ENCODE assay signal across 24 cellular contexts in the genomic region with DNA sequence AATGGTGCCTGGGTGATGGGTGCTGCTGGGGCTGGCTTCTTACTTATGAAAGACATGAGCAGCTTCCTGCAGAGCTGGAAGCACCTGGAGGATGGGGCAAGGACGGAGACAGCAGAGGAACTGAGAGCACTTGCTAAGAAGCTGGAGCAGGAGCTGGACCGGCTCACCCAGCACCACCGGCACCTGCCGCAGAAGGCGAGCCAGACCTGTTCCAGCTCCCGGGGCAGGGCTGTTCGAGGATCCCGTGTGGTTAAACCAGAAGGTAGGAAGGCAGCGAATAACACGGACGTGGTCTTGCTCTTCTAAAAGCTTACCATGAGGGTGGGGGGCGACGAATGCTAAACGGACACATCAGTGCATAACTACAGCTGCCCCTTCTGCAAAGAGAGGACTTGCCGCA. TPM values are rescaled to one million over a fixed set of nuclear protein-coding genes. Genes with fewer than 3 reads are reported as not detected.
DNase-seq lines count a peak whose midpoint lies in the region; ATAC-seq, FAIRE-seq and TF ChIP-seq lines count a peak whose summit lies in the region.
"Had no signal": no experiment of that assay in that cellular context is flagged by ENCODE, and none has a peak within 500 bp of the region (broad histone marks: within the 10 kb centered on the region; RNA-seq: fewer than 3 reads in every experiment).

No MANE protein-coding gene starts in this region.

- H2BK120ac ChIP-seq in neuronal stem cell (ENCODE audit: low read depth, low read length): no peak overlapping the region

- H3K4me3 ChIP-seq in OCI-LY1 (ENCODE audit: low read depth, low read length, poor library complexity, severe bottlenecking) (no peak overlapping the region), K562 (no peak overlapping the region), neuronal stem cell (ENCODE audit: low read length in 2 of 2) (no peak overlapping the region), stomach (no peak overlapping the region)
- H3K4me3 ChIP-seq: GM12878, MG63 had no signal

- no peak overlapping the region for H4K8ac ChIP-seq in neuronal stem cell (ENCODE audit: low read depth, low read length)

- H4K20me1 ChIP-seq in OCI-LY1 (ENCODE audit: insufficient read depth, low read length): no peaks in the 10 kb centered on the region
- no peaks in the 10 kb centered on the region for H4K20me1 ChIP-seq in K562 (replicated peaks; ENCODE audit: control insufficient read depth, insufficient read depth, low read length)

- in situ Hi-C loops in K562 (cut with MboI): no loop called here

- H3K9me3 ChIP-seq in OCI-LY1 (ENCODE audit: low read length) (no peaks in the 10 kb centered on the region), K562 (replicated peaks; ENCODE audit: control insufficient read depth, insufficient read depth, low read depth, low read length) (no peaks in the 10 kb centered on the region), neuronal stem cell (replicated peaks in 1 of 2; ENCODE audit: control insufficient read depth in 2 of 2, insufficient read depth in 1 of 2, low read depth in 1 of 2, low read length in 2 of 2) (no peaks in the 10 kb centered on the region), stomach (no peaks in the 10 kb centered on the region)
- H3K9me3 ChIP-seq: MG63, SJCRH30 had no signal

- no peak overlapping the region for H3K4ac ChIP-seq in neuronal stem cell (ENCODE audit: low read length)

- no peak overlapping the region for H4K91ac ChIP-seq in neuronal stem cell (ENCODE audit: low read depth, low read length, poor library complexity)

- H2BK15ac ChIP-seq in neuronal stem cell (ENCODE audit: low read length): no peak overlapping the region

- FAIRE-seq in K562 (lab: Jason Lieb, UNC): no peak
- no peak for FAIRE-seq in RCC 7860 (lab: Jason Lieb, UNC)
- FAIRE-seq: GM12878, H54, HTR-8/SVneo had no signal

- no peak overlapping the region for H2BK12ac ChIP-seq in neuronal stem cell (ENCODE audit: low read length)

- TF ChIP-seq EP300 in K562 (IDR thresholded peaks at IDR 0.05; ENCODE audit: low read length) (no peak), stomach (IDR thresholded peaks at IDR 0.05) (no peak)

- no peak for TF ChIP-seq RAD21 in K562 (CRISPR knock-in tag; conservative IDR thresholded peaks at IDR 0.05 in 1 of 2, IDR thresholded peaks at IDR 0.05 in 1 of 2)

- 15% methylated on average over 5 of the region's 15 CpGs for WGBS in K562 (ENCODE audit: insufficient coverage, low coverage, missing lambda C conversion rate)
- WGBS in neuronal stem cell (ENCODE audit: extremely low coverage in 2 of 2, insufficient read length in 2 of 2, insufficient replicate concordance in 1 of 2), 2 donors: no CpG with 5 or more reads among the region's 15 CpGs
- WGBS in stomach, 5 donors: 80 to 89% (median 88%) methylated on average over 15 of the region's 15 CpGs

- H3K36me3 ChIP-seq in OCI-LY1 (ENCODE audit: insufficient read depth, low read length): no peaks in the 10 kb centered on the region
- H3K36me3 ChIP-seq in K562 (ENCODE audit: control insufficient read depth, insufficient read depth, low read length): no peaks in the 10 kb centered on the region
- H3K36me3 ChIP-seq in neuronal stem cell (replicated peaks in 1 of 2; ENCODE audit: control insufficient read depth in 2 of 2, insufficient read depth in 2 of 2, low read length in 2 of 2): no peaks in the 10 kb centered on the region
- H3K36me3 ChIP-seq in stomach: no peaks in the 10 kb centered on the region
- H3K36me3 ChIP-seq: MG63, SJCRH30 had no signal

- no peaks in the 10 kb centered on the region for H3K9me1 ChIP-seq in K562 (ENCODE audit: control insufficient read depth, insufficient read depth, low read length)

- H2AFZ ChIP-seq in OCI-LY1 (ENCODE audit: low read length): no peak overlapping the region
- H2AFZ ChIP-seq in K562 (ENCODE audit: low read depth, low read length): peak overlapping the region; percentile 86
- no peak overlapping the region for H2AFZ ChIP-seq in neuronal stem cell (ENCODE audit: low read length)

- peak overlapping the region; percentile 41 for H3K9ac ChIP-seq in OCI-LY1 (ENCODE audit: low read length)
- no peak overlapping the region for H3K9ac ChIP-seq in K562 (ENCODE audit: insufficient read depth in 1 of 2, low read depth in 2 of 2, low read length in 2 of 2)
- no peak overlapping the region for H3K9ac ChIP-seq in neuronal stem cell (ENCODE audit: low read depth, low read length, poor library complexity)

- H3K14ac ChIP-seq in neuronal stem cell (ENCODE audit: low read length): no peak overlapping the region

- H3K18ac ChIP-seq in neuronal stem cell (ENCODE audit: low read length): peak overlapping the region; percentile 28

- no peaks in the 10 kb centered on the region for H3K79me1 ChIP-seq in neuronal stem cell (ENCODE audit: low read depth, low read length)

- intact Hi-C loops in K562 (cut with micrococcal nuclease): loop anchor here (10.0 kb wide), 1 partner anchor 118 kb away; no protein-coding TSS in a partner anchor
- intact Hi-C loops in stomach (cut with DNase I; ENCODE audit: low total_unique reads): no loop called here

- CTCF ChIA-PET in K562 (lab: Yijun Ruan, JAX; ENCODE audit: low intra/inter-chr PET ratio): no interaction called here

- no peaks in the 10 kb centered on the region for H3K79me2 ChIP-seq in OCI-LY1 (ENCODE audit: insufficient read depth, low read length)
- H3K79me2 ChIP-seq in K562 (ENCODE audit: control insufficient read depth, insufficient read depth, low read length): no peaks in the 10 kb centered on the region

- no peak overlapping the region for H3K23ac ChIP-seq in neuronal stem cell (ENCODE audit: low read depth, low read length, poor library complexity)

- H3K27me3 ChIP-seq in OCI-LY1 (ENCODE audit: insufficient read depth, low read length) (no peaks in the 10 kb centered on the region), K562 (ENCODE audit: control insufficient read depth in 2 of 2, insufficient read depth in 2 of 2, low read length in 2 of 2) (peaks cover 7 to 14% of the 10 kb centered on the region in 2 experiments; a peak in 4 of 5 replicates), neuronal stem cell (ENCODE audit: control insufficient read depth in 3 of 3, insufficient read depth in 3 of 3, low read depth in 1 of 3, low read length in 3 of 3) (no peaks in the 10 kb centered on the region), stomach (no peaks in the 10 kb centered on the region)
- H3K27me3 ChIP-seq: MG63, SJCRH30 had no signal

- no TSS peak for BruUV-seq in K562 (replicated peaks; lab: Mats Ljungman, UMichigan)

- ATAC-seq in K562 (no peak), HG03442 (IDR thresholded peaks at IDR 0.05; ENCODE audit: unreplicated experiment) (no peak), GM18907 (IDR thresholded peaks at IDR 0.05; ENCODE audit: unreplicated experiment) (no peak)
- ATAC-seq: GM12878, Panc1, SK-N-SH treated with all-trans-retinoic acid at 6 μM for 48 hours had no signal

- no peak for TF ChIP-seq CTCF in OCI-LY1 (IDR thresholded peaks at IDR 0.05; ENCODE audit: low read length)
- no peak for TF ChIP-seq CTCF in K562 (IDR thresholded peaks at IDR 0.05 in 2 of 3, conservative IDR thresholded peaks at IDR 0.05 in 1 of 3; ENCODE audit: insufficient read depth in 2 of 3, low read depth in 1 of 3, low read length in 3 of 3)
- TF ChIP-seq CTCF in stomach (IDR thresholded peaks at IDR 0.05): no peak

- DNase-seq in K562 (ENCODE audit: extremely low read depth in 1 of 4, low spot score in 3 of 4) (no peak), neuronal stem cell (ENCODE audit: low spot score) (no peak), stomach (peak; percentile 21), RCC 7860 (ENCODE audit: low spot score) (no peak)
- DNase-seq: CD4-positive, alpha-beta memory T cell; COR-L47; GDM1; KG1; MG63; NCI-H1694; NCI-H2029 treated with DMSO at 0.1 percent for 48 hours; NCI-H2227 treated with DMSO at 0.1 percent for 48 hours; NCI-H526 treated with DMSO at 0.1 percent for 48 hours had no signal

- peak overlapping the region; percentile 90 for H3K27ac ChIP-seq in OCI-LY1 (ENCODE audit: low read depth, low read length, poor library complexity, severe bottlenecking)
- no peak overlapping the region for H3K27ac ChIP-seq in K562 (ENCODE audit: extremely low read depth, low read depth, low read length)
- H3K27ac ChIP-seq in neuronal stem cell (replicated peaks; ENCODE audit: low read length): no peak overlapping the region
- no peak overlapping the region for H3K27ac ChIP-seq in stomach
- H3K27ac ChIP-seq: SJCRH30 had no signal

- H3K9me2 ChIP-seq in OCI-LY1 (ENCODE audit: low read depth, low read length): no peaks in the 10 kb centered on the region

- no peak overlapping the region for H2BK5ac ChIP-seq in neuronal stem cell (ENCODE audit: low read length)

- H3K4me2 ChIP-seq in OCI-LY1 (ENCODE audit: low read length) (peak overlapping the region; percentile 36), K562 (ENCODE audit: insufficient read depth, low read length) (peak overlapping the region; percentile 61), neuronal stem cell (ENCODE audit: insufficient read depth, low read length, poor library complexity, severe bottlenecking) (no peak overlapping the region)

- TF ChIP-seq POLR2A in K562 (conservative IDR thresholded peaks at IDR 0.05) (no peak), stomach (IDR thresholded peaks at IDR 0.05) (no peak)

- H3K4me1 ChIP-seq in OCI-LY1 (ENCODE audit: insufficient read depth, low read length, severe bottlenecking): peaks cover 58% of the 10 kb centered on the region
- peaks cover 6 to 9% of the 10 kb centered on the region in 2 experiments for H3K4me1 ChIP-seq in K562 (replicated peaks in 1 of 2; ENCODE audit: control insufficient read depth in 2 of 2, insufficient read depth in 2 of 2, low read length in 2 of 2)
- no peaks in the 10 kb centered on the region for H3K4me1 ChIP-seq in neuronal stem cell (ENCODE audit: control insufficient read depth in 2 of 2, insufficient read depth in 1 of 2, low read depth in 1 of 2, low read length in 2 of 2)
- peaks cover 0 to 5% (median 0%) of the 10 kb centered on the region in 4 donors for H3K4me1 ChIP-seq in stomach

- H2AK5ac ChIP-seq in neuronal stem cell (ENCODE audit: low read depth, low read length): no peak overlapping the region

- H3F3A ChIP-seq in OCI-LY1 (ENCODE audit: insufficient read depth, low read length): 0 out of 2 replicates have a peak, but pooled peaks cover 4% of the 10 kb centered on the region

- POLR2A ChIA-PET in K562 (lab: Yijun Ruan, JAX): interaction anchor here (0.5 kb wide), 1 partner anchor 12 kb away, joined by 3 read pairs; no protein-coding TSS in a partner anchor

RNA-seq across cellular contexts. Expression of gene APOL5, which starts 9.3 kb away (rescaled TPM):
- not detected in 2 replicates for total RNA-seq in K562 (2011; cell fraction: chromatin; rRNA removed; ENCODE audit: low replicate concordance)
- total RNA-seq in K562 (2011; cell fraction: nucleolus; rRNA removed): not detected in 2 replicates
- not detected in 2 replicates for total RNA-seq in K562 (2011; cell fraction: nucleoplasm; rRNA removed)
- total RNA-seq in K562 (2014; rRNA removed): not detected in 2 replicates
- total RNA-seq in K562 (2014; rRNA removed; fragmentation: Illumina TruSeq; extraction: Trizol): not detected in 2 replicates
- not detected in 2 replicates for total RNA-seq in K562 (2015; rRNA removed; fragmentation: Illumina TruSeq; extraction: Trizol)
- total RNA-seq in K562 (2021): not detected in 2 replicates
- not detected in 2 replicates for polyA plus RNA-seq in K562 (2011; rRNA removed)
- polyA plus RNA-seq in K562 (2011; cell fraction: cytosol; rRNA removed): not detected in 2 replicates
- polyA plus RNA-seq in K562 (2011; cell fraction: nucleus; rRNA removed): not detected in 2 replicates
- polyA plus RNA-seq in K562 (2012): not detected in 2 replicates
- not detected in 2 replicates for polyA plus RNA-seq in K562 (2014; fragmentation: Illumina TruSeq; extraction: Trizol)
- polyA plus RNA-seq in K562 (2014; fragmentation: Nextera tagmentation; extraction: Ambion mirVana): not detected
- not detected in 2 replicates for polyA plus RNA-seq in K562 (2014; rRNA removed)
- polyA minus RNA-seq in K562 (2011; rRNA and poly(A)+ RNA removed): not detected in 2 replicates
- polyA minus RNA-seq in K562 (2011; cell fraction: cytosol; rRNA and poly(A)+ RNA removed): not detected in 2 replicates
- not detected in 2 replicates for polyA minus RNA-seq in K562 (2011; cell fraction: nucleus; rRNA and poly(A)+ RNA removed)
- polyA plus RNA-seq in neuronal stem cell (2013, experiment 1 of 2): not detected
- not detected for polyA plus RNA-seq in neuronal stem cell (2013, experiment 2 of 2)
- not detected for total RNA-seq in stomach
- polyA plus RNA-seq in stomach: not detected
- total RNA-seq: A673; CD4-positive, alpha-beta memory T cell; GM12878; NCI-H460; SJCRH30 had no signal
- polyA plus RNA-seq: CD4-positive, alpha-beta memory T cell; GM12878 had no signal
